In genomic region chr17:78314683-78315354, GRCh38 we compare ENCODE assay signal across 8 cellular contexts. TPM values are rescaled to one million over a fixed set of nuclear protein-coding genes. Genes with fewer than 3 reads are reported as not detected.
DNase-seq lines count a peak whose midpoint lies in the region; ATAC-seq and TF ChIP-seq lines count a peak whose summit lies in the region.

No MANE protein-coding gene starts in this region.

- no peak for DNase-seq in activated CD8-positive, alpha-beta memory T cell treated with anti-CD3 and anti-CD28 coated beads, Interleukin-2, amount 10 ng/mL, durations not matched to agents 7 days and 5 days
- DNase-seq in activated CD8-positive, alpha-beta memory T cell treated with anti-CD3 and anti-CD28 coated beads, Interleukin-2, amount 50 U/mL, for 48 hours, result no peak
- no peak for DNase-seq in activated T-helper 2 cell treated with anti-CD3 and anti-CD28 coated beads, Interferon-gamma antibody, Interleukin-2, Interleukin-4, amounts not matched to agents 10 μg/mL and 5 μg/mL and 100 μg/mL, durations not matched to agents 14 hours and 24 hours and 36 hours (ENCODE audit: low spot score)
- DNase-seq in left lung, result no peak
- no peak for DNase-seq in aorta

- H3K27ac Mint-ChIP-seq in activated CD8-positive, alpha-beta memory T cell treated with anti-CD3 and anti-CD28 coated beads, Interleukin-2, amount 10 ng/mL, durations not matched to agents 7 days and 5 days, result peak overlapping the region; percentile 14
- peak overlapping the region; percentile 62 for H3K27ac Mint-ChIP-seq in activated T-helper 2 cell treated with anti-CD3 and anti-CD28 coated beads, Interferon-gamma antibody, Interleukin-2, Interleukin-4, amounts not matched to agents 10 μg/mL and 5 μg/mL and 100 μg/mL, durations not matched to agents 14 hours and 24 hours and 36 hours

- H3K4me1 ChIP-seq in left lung (peaks cover 39 to 68% of the 10 kb centered on the region in 2 donors), thymus (ENCODE audit: control insufficient read depth, insufficient read depth, low read length) (peaks cover 18% of the 10 kb centered on the region), aorta (ENCODE audit: control insufficient read depth in 1 of 2, insufficient read depth in 2 of 2, low read length in 2 of 2) (no peaks in the 10 kb centered on the region)

- CTCF ChIA-PET in activated CD8-positive, alpha-beta memory T cell treated with anti-CD3 and anti-CD28 coated beads, Interleukin-2, amount 10 ng/mL, durations not matched to agents 7 days and 5 days (lab: Charles Lee), result interaction anchor here (0.7 to 1.1 kb wide), 3 partner anchors 9 to 77 kb away, joined by 3 read pairs; no protein-coding TSS in a partner anchor

- peaks cover 24% of the 10 kb centered on the region for H3K4me1 Mint-ChIP-seq in activated CD8-positive, alpha-beta memory T cell treated with anti-CD3 and anti-CD28 coated beads, Interleukin-2, amount 10 ng/mL, durations not matched to agents 7 days and 5 days
- peaks cover 37% of the 10 kb centered on the region for H3K4me1 Mint-ChIP-seq in activated T-helper 2 cell treated with anti-CD3 and anti-CD28 coated beads, Interferon-gamma antibody, Interleukin-2, Interleukin-4, amounts not matched to agents 10 μg/mL and 5 μg/mL and 100 μg/mL, durations not matched to agents 14 hours and 24 hours and 36 hours (ENCODE audit: low read depth)

- peaks cover 0 to 33% of the 10 kb centered on the region in 2 donors for H3K27me3 ChIP-seq in left lung
- H3K27me3 ChIP-seq in thymus (ENCODE audit: control insufficient read depth, insufficient read depth), result peaks cover 11% of the 10 kb centered on the region
- no peaks in the 10 kb centered on the region for H3K27me3 ChIP-seq in aorta (ENCODE audit: control insufficient read depth in 1 of 2, insufficient read depth in 2 of 2, low read length in 1 of 2)

- H3K4me3 ChIP-seq in left lung, result no peak overlapping the region
- H3K4me3 ChIP-seq in thymus (ENCODE audit: low read length), result peak overlapping the region; percentile 52
- no peak overlapping the region for H3K4me3 ChIP-seq in aorta (ENCODE audit: low read length in 2 of 2)

- intact Hi-C loops in activated T-helper 2 cell treated with anti-CD3 and anti-CD28 coated beads, Interferon-gamma antibody, Interleukin-2, Interleukin-4, amounts not matched to agents 10 μg/mL and 5 μg/mL and 100 μg/mL, durations not matched to agents 14 hours and 24 hours and 36 hours (cut with micrococcal nuclease), result loop anchor here (1.0 kb wide), 1 partner anchor 41 kb away; no protein-coding TSS in a partner anchor
- intact Hi-C loops in left lung (cut with DNase I) (no loop called here), aorta (cut with DNase I) (loop anchor here in 1 of 2 donors (1.0 kb wide), 3 partner anchors 27 to 82 kb away; partner anchors contain the start of gene SOCS3)

- H3K4me3 Mint-ChIP-seq in activated CD8-positive, alpha-beta memory T cell treated with anti-CD3 and anti-CD28 coated beads, Interleukin-2, amount 10 ng/mL, durations not matched to agents 7 days and 5 days, result peak overlapping the region; percentile 32
- peak overlapping the region; percentile 65 for H3K4me3 Mint-ChIP-seq in activated T-helper 2 cell treated with anti-CD3 and anti-CD28 coated beads, Interferon-gamma antibody, Interleukin-2, Interleukin-4, amounts not matched to agents 10 μg/mL and 5 μg/mL and 100 μg/mL, durations not matched to agents 14 hours and 24 hours and 36 hours (ENCODE audit: low read depth)

- H3K36me3 Mint-ChIP-seq in activated CD8-positive, alpha-beta memory T cell treated with anti-CD3 and anti-CD28 coated beads, Interleukin-2, amount 10 ng/mL, durations not matched to agents 7 days and 5 days, result no peaks in the 10 kb centered on the region
- no peaks in the 10 kb centered on the region for H3K36me3 Mint-ChIP-seq in activated T-helper 2 cell treated with anti-CD3 and anti-CD28 coated beads, Interferon-gamma antibody, Interleukin-2, Interleukin-4, amounts not matched to agents 10 μg/mL and 5 μg/mL and 100 μg/mL, durations not matched to agents 14 hours and 24 hours and 36 hours (ENCODE audit: low read depth)

- no peaks in the 10 kb centered on the region for H3K9me3 ChIP-seq in left lung
- H3K9me3 ChIP-seq in thymus (ENCODE audit: control insufficient read depth), result no peaks in the 10 kb centered on the region
- H3K9me3 ChIP-seq in aorta (ENCODE audit: control insufficient read depth, low read length), result no peaks in the 10 kb centered on the region

- 90% methylated on average over 12 of the region's 12 CpGs for WGBS in thymus
- 82 to 87% methylated on average over 12 of the region's 12 CpGs for WGBS in aorta, 2 donors

- ATAC-seq in activated CD8-positive, alpha-beta memory T cell treated with anti-CD3 and anti-CD28 coated beads, Interleukin-2, amount 10 ng/mL, durations not matched to agents 7 days and 5 days, result no peak
- ATAC-seq in left lung, result no peak
- ATAC-seq in GM21447 (IDR thresholded peaks at IDR 0.05; ENCODE audit: unreplicated experiment), result no peak
- no peak for ATAC-seq in GM21786 (IDR thresholded peaks at IDR 0.05; ENCODE audit: unreplicated experiment)
- ATAC-seq in aorta (ENCODE audit: low FRiP score), result no peak

- no peak for TF ChIP-seq CTCF in left lung (IDR thresholded peaks at IDR 0.05)

- no peaks in the 10 kb centered on the region for H3K9me3 Mint-ChIP-seq in activated CD8-positive, alpha-beta memory T cell treated with anti-CD3 and anti-CD28 coated beads, Interleukin-2, amount 10 ng/mL, durations not matched to agents 7 days and 5 days (ENCODE audit: low read depth)
- no peaks in the 10 kb centered on the region for H3K9me3 Mint-ChIP-seq in activated T-helper 2 cell treated with anti-CD3 and anti-CD28 coated beads, Interferon-gamma antibody, Interleukin-2, Interleukin-4, amounts not matched to agents 10 μg/mL and 5 μg/mL and 100 μg/mL, durations not matched to agents 14 hours and 24 hours and 36 hours

- no peaks in the 10 kb centered on the region for H3K36me3 ChIP-seq in left lung
- no peaks in the 10 kb centered on the region for H3K36me3 ChIP-seq in thymus (ENCODE audit: control insufficient read depth, insufficient read depth)
- H3K36me3 ChIP-seq in aorta (ENCODE audit: control insufficient read depth in 1 of 2, insufficient read depth in 2 of 2, low read length in 1 of 2), result no peaks in the 10 kb centered on the region

- H3K27ac ChIP-seq in left lung (peak overlapping the region; percentile 81 to 86), thymus (ENCODE audit: low read depth) (peak overlapping the region; percentile 56), aorta (ENCODE audit: low read depth in 1 of 2, low read length in 2 of 2) (peak overlapping the region in 1 of 2 donors; percentile 60)

- peaks cover 26% of the 10 kb centered on the region for H3K27me3 Mint-ChIP-seq in activated CD8-positive, alpha-beta memory T cell treated with anti-CD3 and anti-CD28 coated beads, Interleukin-2, amount 10 ng/mL, durations not matched to agents 7 days and 5 days
- peaks cover 21% of the 10 kb centered on the region for H3K27me3 Mint-ChIP-seq in activated T-helper 2 cell treated with anti-CD3 and anti-CD28 coated beads, Interferon-gamma antibody, Interleukin-2, Interleukin-4, amounts not matched to agents 10 μg/mL and 5 μg/mL and 100 μg/mL, durations not matched to agents 14 hours and 24 hours and 36 hours (ENCODE audit: low read depth)

RNA-seq across cellular contexts. Expression of gene SOCS3, which starts 45.1 kb away (rescaled TPM):
- 10 to 100 TPM in 1 of 2 experiments, 1 to 10 TPM in 1; 9.9 to 21.3 TPM for total RNA-seq in activated CD8-positive, alpha-beta memory T cell treated with anti-CD3 and anti-CD28 coated beads, Interleukin-2, amount 10 ng/mL, durations not matched to agents 7 days and 5 days
- total RNA-seq in activated T-helper 2 cell treated with anti-CD3 and anti-CD28 coated beads, Interferon-gamma antibody, Interleukin-2, Interleukin-4, amounts not matched to agents 10 μg/mL and 5 μg/mL and 100 μg/mL, durations not matched to agents 14 hours and 24 hours and 36 hours, result 93.5 and 99.8 TPM in 2 replicates
- total RNA-seq in left lung (100 to 1,000 TPM in 1 of 2 donors, 10 to 100 TPM in 1; 60.7 to 110 TPM), aorta (100 to 1,000 TPM; 107 to 182 TPM)
- polyA plus RNA-seq in thymus (126 TPM), aorta (10 to 100 TPM; 15.5 to 76.1 TPM)
